ENCODE assay signal across 34 cellular contexts in genomic region chr20:63227260-63227659, GRCh38. TPM values are rescaled to one million over a fixed set of nuclear protein-coding genes. Genes with fewer than 3 reads are reported as not detected.
"Had no signal": no experiment of that assay in that cellular context is flagged by ENCODE, and none has a peak within 500 bp of the region (broad histone marks: within the 10 kb centered on the region; RNA-seq: fewer than 3 reads in every experiment).

No MANE protein-coding gene starts in this region.

- H3K4me1 ChIP-seq: pancreas, prostate gland, spleen, suprapubic skin, vagina had no signal

- H3K36me3 ChIP-seq: neutrophil, pancreas, prostate gland, right atrium auricular region, spleen, suprapubic skin, tibial artery, transverse colon, upper lobe of left lung, vagina had no signal

- H3K4me3 Mint-ChIP-seq: natural killer cell; nephron; stimulated activated memory B cell treated with anti-CD40 and anti-IgM and Interleukin-4, amounts not matched to agents 10 μg/mL and 1 μg/mL and 100 μg/mL, for 72 hours; stimulated activated naive CD8-positive, alpha-beta T cell treated with anti-CD3 and anti-CD28 coated beads, Interleukin-15, amount 100 ng/mL, for 72 hours had no signal

- H3K4me2 ChIP-seq: smooth muscle cell had no signal

- ATAC-seq: natural killer cell; pancreas; sciatic nerve; stimulated activated memory B cell treated with anti-CD40 and anti-IgM and Interleukin-4, amounts not matched to agents 10 μg/mL and 1 μg/mL and 100 μg/mL, for 72 hours; stimulated activated naive CD8-positive, alpha-beta T cell treated with anti-CD3 and anti-CD28 coated beads, Interleukin-15, amount 100 ng/mL, for 72 hours; stimulated activated naive CD8-positive, alpha-beta T cell treated with anti-CD3 and anti-CD28 coated beads, Interleukin-15, Interleukin-2, amounts not matched to agents 100 U/mL and 50 U/mL, for 24 hours had no signal

- DNase-seq: natural killer cell; nucleus accumbens; retina; spleen; stimulated activated CD4-positive, alpha-beta T cell treated with anti-CD3 and anti-CD28 coated beads, Interleukin-12 subunit alpha, Interleukin-12 subunit beta, amount 100 ng/mL, for 4 hours; stimulated activated CD4-positive, alpha-beta T cell treated with anti-CD3 and anti-CD28 coated beads, Interleukin-1b, Interleukin-23, amount 100 ng/mL, for 48 hours; stimulated activated CD4-positive, alpha-beta T cell treated with anti-CD3 and anti-CD28 coated beads, Interleukin-4, amount 100 ng/mL, for 1 hour; stimulated activated CD4-positive, alpha-beta T cell treated with anti-CD3 and anti-CD28 coated beads, Interleukin-4, amount 100 ng/mL, for 4 hours; stimulated activated CD8-positive, alpha-beta memory T cell treated with anti-CD3 and anti-CD28 coated beads, Interleukin-4, amount 100 ng/mL, for 48 hours; stimulated activated naive CD4-positive, alpha-beta T cell; stimulated activated naive CD8-positive, alpha-beta T cell treated with anti-CD3 and anti-CD28 coated beads, Interleukin-15, amount 100 ng/mL, for 72 hours; stimulated activated naive CD8-positive, alpha-beta T cell treated with anti-CD3 and anti-CD28 coated beads, Interleukin-15, Interleukin-2, amounts not matched to agents 100 U/mL and 50 U/mL, for 24 hours; substantia nigra; testis; tibial artery; transverse colon; upper lobe of left lung had no signal

- H3K27ac Mint-ChIP-seq: natural killer cell; nephron; stimulated activated memory B cell treated with anti-CD40 and anti-IgM and Interleukin-4, amounts not matched to agents 10 μg/mL and 1 μg/mL and 100 μg/mL, for 72 hours; stimulated activated naive CD8-positive, alpha-beta T cell treated with anti-CD3 and anti-CD28 coated beads, Interleukin-15, amount 100 ng/mL, for 72 hours had no signal

- H3K27ac ChIP-seq: neutrophil, pancreas, prostate gland, right atrium auricular region, skin epidermis, spleen, suprapubic skin, testis, tibial artery, transverse colon, upper lobe of left lung, vagina had no signal

- H3K36me3 Mint-ChIP-seq: natural killer cell; stimulated activated memory B cell treated with anti-CD40 and anti-IgM and Interleukin-4, amounts not matched to agents 10 μg/mL and 1 μg/mL and 100 μg/mL, for 72 hours had no signal

- H3K9me3 ChIP-seq: neutrophil, pancreas, prostate gland, right atrium auricular region, spleen, suprapubic skin, testis, tibial artery, transverse colon, upper lobe of left lung, vagina had no signal

- FAIRE-seq: pancreas had no signal

- H3K27me3 ChIP-seq: pancreas, right atrium auricular region, testis, vagina had no signal

- H3K4me1 Mint-ChIP-seq: natural killer cell had no signal

- H3K9me3 Mint-ChIP-seq: natural killer cell; nephron; stimulated activated memory B cell treated with anti-CD40 and anti-IgM and Interleukin-4, amounts not matched to agents 10 μg/mL and 1 μg/mL and 100 μg/mL, for 72 hours; stimulated activated naive CD8-positive, alpha-beta T cell treated with anti-CD3 and anti-CD28 coated beads, Interleukin-15, amount 100 ng/mL, for 72 hours had no signal

- H3K4me3 ChIP-seq: pancreas, prostate gland, right atrium auricular region, skin epidermis, smooth muscle cell, spleen, suprapubic skin, testis, tibial artery, transverse colon, upper lobe of left lung, vagina had no signal

RNA-seq across cellular contexts. Expression of gene BIRC7, which starts 8.4 kb away (rescaled TPM):
- total RNA-seq: natural killer cell, osteocyte, pancreas, posterior vena cava, prostate gland, pulmonary artery endothelial cell, right atrium auricular region had no signal
- polyA plus RNA-seq: neural cell had no signal

RNA-seq across cellular contexts. Expression of gene NKAIN4, which starts 27.0 kb away (rescaled TPM):
- total RNA-seq: natural killer cell, omental fat pad, pancreas, posterior vena cava, pulmonary artery endothelial cell, right atrium auricular region, spleen, ureter, vagina had no signal
